Comparison of ENCODE assay signal across 8 cellular contexts in genomic region chr1:24909388-24909898, GRCh38. TPM values are rescaled to one million over a fixed set of nuclear protein-coding genes. Genes with fewer than 3 reads are reported as not detected.
DNase-seq lines count a peak whose midpoint lies in the region; ATAC-seq, FAIRE-seq and TF ChIP-seq lines count a peak whose summit lies in the region.

No MANE protein-coding gene starts in this region.

- no peaks in the 10 kb centered on the region for H3K9me3 Mint-ChIP-seq in IgD-negative memory B cell

- 15% methylated on average over 15 of the region's 15 CpGs for WGBS in K562 (ENCODE audit: insufficient coverage, low coverage, missing lambda C conversion rate)
- 28 to 44% methylated on average over 15 of the region's 15 CpGs for WGBS in upper lobe of left lung, 2 donors

- ATAC-seq in K562, result peak; percentile 84
- ATAC-seq in upper lobe of left lung (ENCODE audit: low FRiP score in 2 of 2), result peak; percentile 61 to 76
- ATAC-seq in HG03045 (IDR thresholded peaks at IDR 0.05; ENCODE audit: unreplicated experiment), result no peak
- no peak for ATAC-seq in GM18909 (IDR thresholded peaks at IDR 0.05; ENCODE audit: poor library complexity, unreplicated experiment)
- ATAC-seq in HG03460 (IDR thresholded peaks at IDR 0.05; ENCODE audit: unreplicated experiment), result no peak

- H4K20me1 ChIP-seq in K562 (replicated peaks; ENCODE audit: control insufficient read depth, insufficient read depth, low read length), result no peaks in the 10 kb centered on the region

- TF ChIP-seq CTCF in K562 (IDR thresholded peaks at IDR 0.05 in 2 of 3, conservative IDR thresholded peaks at IDR 0.05 in 1 of 3; ENCODE audit: insufficient read depth in 2 of 3, low read depth in 1 of 3, low read length in 3 of 3) (peak; percentile 74 to 84 (median 81)), upper lobe of left lung (IDR thresholded peaks at IDR 0.05) (peak in 5 of 6 experiments; percentile 42 to 72 (median 56))

- FAIRE-seq in K562 (lab: Jason Lieb, UNC), result peak; percentile 95

- no peaks in the 10 kb centered on the region for H3K36me3 ChIP-seq in K562 (ENCODE audit: control insufficient read depth, insufficient read depth, low read length)
- no peaks in the 10 kb centered on the region for H3K36me3 ChIP-seq in upper lobe of left lung

- no peak overlapping the region for H3K4me3 Mint-ChIP-seq in IgD-negative memory B cell

- CTCF ChIA-PET in K562 (lab: Yijun Ruan, JAX; ENCODE audit: low intra/inter-chr PET ratio), result no interaction called here

- H3K27me3 ChIP-seq in K562 (ENCODE audit: control insufficient read depth in 2 of 2, insufficient read depth in 2 of 2, low read length in 2 of 2) (peaks cover 0 to 20% of the 10 kb centered on the region in 2 experiments; a peak in 3 of 5 replicates), upper lobe of left lung (no peaks in the 10 kb centered on the region)

- no peak overlapping the region for H3K4me3 ChIP-seq in K562
- no peak overlapping the region for H3K4me3 ChIP-seq in upper lobe of left lung

- H3K4me1 Mint-ChIP-seq in IgD-negative memory B cell, result peaks cover 0 to 10% (median 2%) of the 10 kb centered on the region in 3 donors

- POLR2A ChIA-PET in K562 (lab: Yijun Ruan, JAX), result interaction anchor here (0.6 to 1.0 kb wide), 4 partner anchors 8 to 103 kb away, joined by 3 to 4 read pairs (median 4); no protein-coding TSS in a partner anchor

- H3K4me2 ChIP-seq in K562 (ENCODE audit: insufficient read depth, low read length), result peak overlapping the region; percentile 39; the same call in 1 of the 2 replicates

- DNase-seq in Ammon's horn (ENCODE audit: low spot score) (peak; percentile 59), K562 (ENCODE audit: extremely low read depth in 1 of 4, low spot score in 3 of 4) (peak; percentile 73 to 78 (median 75)), kidney glomerular epithelial cell (lab: John Stamatoyannopoulos, UW) (peak; percentile 40), upper lobe of left lung (peak in 1 of 2 donors; percentile 67)

- no peak for TF ChIP-seq EP300 in K562 (IDR thresholded peaks at IDR 0.05; ENCODE audit: low read length)
- TF ChIP-seq EP300 in upper lobe of left lung (IDR thresholded peaks at IDR 0.05), result no peak

- TF ChIP-seq POLR2A in K562 (conservative IDR thresholded peaks at IDR 0.05) (no peak), upper lobe of left lung (IDR thresholded peaks at IDR 0.05) (no peak)

- H3K9me3 ChIP-seq in K562 (replicated peaks; ENCODE audit: control insufficient read depth, insufficient read depth, low read depth, low read length), result no peaks in the 10 kb centered on the region; the same call in 1 of the 2 replicates
- H3K9me3 ChIP-seq in upper lobe of left lung, result no peaks in the 10 kb centered on the region

- H3K79me2 ChIP-seq in K562 (ENCODE audit: control insufficient read depth, insufficient read depth, low read length), result no peaks in the 10 kb centered on the region

- H3K4me1 ChIP-seq in K562 (replicated peaks in 1 of 2; ENCODE audit: control insufficient read depth in 2 of 2, insufficient read depth in 2 of 2, low read length in 2 of 2) (peaks cover 6 to 29% of the 10 kb centered on the region in 2 experiments), upper lobe of left lung (peaks cover 0 to 6% (median 2%) of the 10 kb centered on the region in 4 donors)

- no TSS peak for BruUV-seq in K562 (replicated peaks; lab: Mats Ljungman, UMichigan)

- H3K27ac Mint-ChIP-seq in IgD-negative memory B cell, result peak overlapping the region; percentile 4 to 62 (median 53)

- H3K9me1 ChIP-seq in K562 (ENCODE audit: control insufficient read depth, insufficient read depth, low read length), result no peaks in the 10 kb centered on the region

- no peaks in the 10 kb centered on the region for H3K27me3 Mint-ChIP-seq in IgD-negative memory B cell

- H3K36me3 Mint-ChIP-seq in IgD-negative memory B cell, result no peaks in the 10 kb centered on the region

- intact Hi-C loops in K562 (cut with micrococcal nuclease), result loop anchor here (2.0 kb wide), 1 partner anchor 61 kb away; no protein-coding TSS in a partner anchor

- TF ChIP-seq RAD21 in K562 (CRISPR knock-in tag; conservative IDR thresholded peaks at IDR 0.05 in 1 of 2, IDR thresholded peaks at IDR 0.05 in 1 of 2), result peak in 1 of 2 experiments; percentile 43; a peak in 2 of 4 replicates

- H3K27ac ChIP-seq in K562 (ENCODE audit: extremely low read depth, low read depth, low read length) (no peak overlapping the region), upper lobe of left lung (peak overlapping the region in 1 of 4 donors; percentile 61)

- in situ Hi-C loops in K562 (cut with MboI), result loop anchor here (5.0 kb wide), 1 partner anchor 57 kb away; no protein-coding TSS in a partner anchor

- peak overlapping the region; percentile 72 for H2AFZ ChIP-seq in K562 (ENCODE audit: low read depth, low read length)

- H3K9ac ChIP-seq in K562 (ENCODE audit: insufficient read depth in 1 of 2, low read depth in 2 of 2, low read length in 2 of 2), result peak overlapping the region in 1 of 2 experiments; percentile 53; a peak in 2 of 4 replicates

TF ChIP-seq in K562, 482 proteins besides CTCF, POLR2A, EP300 and RAD21 (continues in another document):
- TF ChIP-seq CREB1 (IDR thresholded peaks at IDR 0.05) (0 out of 2 replicates have a peak, but pooled peaks have one; percentile 9), CREB1 (CRISPR knock-in tag; IDR thresholded peaks at IDR 0.05) (no peak; the same call in 1 of the 2 replicates), NFE2 (IDR thresholded peaks at IDR 0.05; ENCODE audit: low read depth) (peak; percentile 24; the same call in 1 of the 2 replicates), EHMT2 (IDR thresholded peaks at IDR 0.05) (0 out of 2 replicates have a peak, but pooled peaks have one; percentile 32), HDAC1 (IDR thresholded peaks at IDR 0.05) (0 out of 4 replicates have a peak, but pooled peaks of 1 of the 2 experiments have one; percentile 27), THAP12 (CRISPR knock-in tag; IDR thresholded peaks at IDR 0.05) (peak; percentile 31; the same call in 1 of the 2 replicates)

RNA-seq across cellular contexts. Expression of gene RUNX3, which starts 20.6 kb away (rescaled TPM):
- polyA plus RNA-seq in IgD-negative memory B cell (30.1 TPM), K562 (2011; rRNA removed) (0.03 TPM in 2 replicates), K562 (2014; fragmentation: Illumina TruSeq; extraction: Trizol) (0.19 and 0.39 TPM in 2 replicates), K562 (2014; fragmentation: Nextera tagmentation; extraction: Ambion mirVana) (under 1 TPM; 0.01 to 0.04 TPM), K562 (2014; rRNA removed) (0.29 and 0.62 TPM in 2 replicates)
- total RNA-seq in K562 (2011; cell fraction: chromatin; rRNA removed; ENCODE audit: low replicate concordance), result 0.21 TPM in 1 of 2 replicates, not detected in the other
- total RNA-seq in K562 (2011; cell fraction: nucleolus; rRNA removed), result 0.13 TPM in 1 of 2 replicates, not detected in the other
- total RNA-seq in K562 (2011; cell fraction: nucleoplasm; rRNA removed), result not detected in 2 replicates
- total RNA-seq in K562 (2014; rRNA removed) (0.09 and 0.16 TPM in 2 replicates), K562 (2014; rRNA removed; fragmentation: Illumina TruSeq; extraction: Trizol) (0.03 and 0.04 TPM in 2 replicates), K562 (2015; rRNA removed; fragmentation: Illumina TruSeq; extraction: Trizol) (0.11 and 0.22 TPM in 2 replicates), K562 (2021) (0.64 and 1.1 TPM in 2 replicates), upper lobe of left lung (10 to 100 TPM in 4 of 6 donors, 1 to 10 TPM in 2; 4.2 to 15.6 (median 10.1) TPM)
- polyA plus RNA-seq in K562 (2011; cell fraction: cytosol; rRNA removed), result 0.03 TPM in 1 of 2 replicates, not detected in the other
- 0.18 TPM in 1 of 2 replicates, not detected in the other for polyA plus RNA-seq in K562 (2011; cell fraction: nucleus; rRNA removed)
- polyA plus RNA-seq in K562 (2012), result 0.36 and 0.46 TPM in 2 replicates
- polyA minus RNA-seq in K562 (2011; rRNA and poly(A)+ RNA removed), result not detected in 2 replicates
- not detected in 2 replicates for polyA minus RNA-seq in K562 (2011; cell fraction: cytosol; rRNA and poly(A)+ RNA removed)
- polyA minus RNA-seq in K562 (2011; cell fraction: nucleus; rRNA and poly(A)+ RNA removed), result not detected in 2 replicates

Comparison
In these comparisons a context has a peak if more than half of its experiments do, and no peak if none do; other contexts are left out.
1. ATAC-seq: peak in K562 (single experiment) and upper lobe of left lung (2 of 2); none in HG03045 (single experiment), GM18909 (single experiment) and HG03460 (single experiment).